ENCODE assay signal across 28 cellular contexts in genomic region chr12:86334071-86334470, GRCh38.
"Had no signal": no experiment of that assay in that cellular context is flagged by ENCODE, and none has a peak within 500 bp of the region (broad histone marks: within the 10 kb centered on the region; RNA-seq: fewer than 3 reads in every experiment).

No MANE protein-coding gene starts in this region.

- H3K4me3 ChIP-seq: K562 had no signal

- H3K27ac ChIP-seq: brain microvascular endothelial cell had no signal

- H3K36me3 ChIP-seq: brain microvascular endothelial cell had no signal

- ATAC-seq: activated T-helper 17 cell treated with anti-CD3 and anti-CD28 coated beads, Interleukin-2, amount 50 U/mL, for 72 hours; K562; PC-3; T-helper 17 cell had no signal

- H3K27me3 ChIP-seq: brain microvascular endothelial cell had no signal

- FAIRE-seq: astrocyte, K562 had no signal

- DNase-seq: activated B cell treated with CpG ODN at 0.5 μM for 24 hours; activated CD4-positive, alpha-beta memory T cell treated with anti-CD3 and anti-CD28 coated beads for 36 hours; activated CD4-positive, alpha-beta T cell treated with anti-CD3 and anti-CD28 coated beads for 1 hour; activated CD4-positive, alpha-beta T cell treated with anti-CD3 and anti-CD28 coated beads, Interleukin-2, amount 10 ng/mL, durations not matched to agents 7 days and 5 days; activated gamma-delta T cell; activated naive CD4-positive, alpha-beta T cell treated with anti-CD3 and anti-CD28 coated beads for 36 hours; activated T-cell treated with anti-CD3 and anti-CD28 coated beads for 4 hours; activated T-cell treated with anti-CD3 and anti-CD28 coated beads, Interleukin-2, amount 50 U/mL, for 48 hours; amygdala; brain microvascular endothelial cell; cerebellar nuclear complex; Karpas-422; NCI-H1105 treated with DMSO at 0.1 percent for 48 hours; NCI-H1436 treated with DMSO at 0.1 percent for 48 hours; NCI-H1930; NCI-H2107; NCI-H2171 treated with DMSO at 0.1 percent for 48 hours; NCI-H226; NCI-H510A; NCI-H526 treated with DMSO at 0.1 percent for 48 hours; NK-92 treated with Interleukin-12 subunit alpha and Interleukin-12 subunit beta, amount 100 ng/mL, for 24 hours; PC-3; SHP77; T-helper 17 cell; T-helper 9 cell had no signal
